Comparison of ENCODE assay signal across 15 cellular contexts in genomic region chr14:76329150-76329881, GRCh38. TPM values are rescaled to one million over a fixed set of nuclear protein-coding genes. Genes with fewer than 3 reads are reported as not detected.
A peak's percentile ranks its signal among the peaks of the same experiment; 100 is the strongest.
DNase-seq lines count a peak whose midpoint lies in the region; ATAC-seq and TF ChIP-seq lines count a peak whose summit lies in the region.
"Had no signal": no experiment of that assay in that cellular context is flagged by ENCODE, and none has a peak within 500 bp of the region (broad histone marks: within the 10 kb centered on the region; RNA-seq: fewer than 3 reads in every experiment).

No MANE protein-coding gene starts in this region.

- H3K4me3 Mint-ChIP-seq in brain: peak overlapping the region; percentile 71 to 77 (median 75)
- H3K4me3 Mint-ChIP-seq: dendritic cell treated with granulocyte-macrophage colony-stimulating factor and Interleukin-4, amounts not matched to agents 40 ng/mL and 50 ng/mL, for 4 days had no signal

- no peak for TF ChIP-seq CTCF in brain (conservative IDR thresholded peaks at IDR 0.05)

- peak; percentile 36 for DNase-seq in ELF-1 (ENCODE audit: low read depth, low spot score)
- peak; percentile 63 for DNase-seq in NCI-H1105 (lab: John Stamatoyannopoulos, UW)
- peak; percentile 23 for DNase-seq in mesendoderm
- no peak for DNase-seq in inferior parietal cortex (ENCODE audit: extremely low spot score)
- no peak for DNase-seq in activated CD4-positive, alpha-beta T cell treated with anti-CD3 and anti-CD28 coated beads for 4 hours
- no peak for DNase-seq in MV-4-11 (lab: John Stamatoyannopoulos, UW)
- DNase-seq: activated CD8-positive, alpha-beta memory T cell treated with anti-CD3 and anti-CD28 coated beads for 24 hours; activated effector memory CD4-positive, alpha-beta T cell treated with Interleukin-2 at 50 U/mL for 16 hours; HCEC 1CT; NCI-H1930; stimulated activated CD4-positive, alpha-beta T cell treated with anti-CD3 and anti-CD28 coated beads, Interleukin-12 subunit alpha, Interleukin-12 subunit beta, amount 100 ng/mL, for 4 hours had no signal

- no peak overlapping the region for H4K8ac ChIP-seq in mesendoderm (ENCODE audit: low read depth, low read length)

- no peaks in the 10 kb centered on the region for H3K9me3 Mint-ChIP-seq in brain
- H3K9me3 Mint-ChIP-seq: dendritic cell treated with granulocyte-macrophage colony-stimulating factor and Interleukin-4, amounts not matched to agents 40 ng/mL and 50 ng/mL, for 4 days had no signal

- no peak overlapping the region for H2BK5ac ChIP-seq in mesendoderm (ENCODE audit: low read length)

- no peak overlapping the region for H4K5ac ChIP-seq in mesendoderm (ENCODE audit: low read length)

- H2BK15ac ChIP-seq in mesendoderm (replicated peaks; ENCODE audit: low read depth): no peak overlapping the region

- no CpG with 5 or more reads among the region's 24 CpGs for WGBS in mesendoderm (ENCODE audit: extremely low coverage, insufficient coverage, low lambda C conversion rate)

- H3K4me1 ChIP-seq in mesendoderm (ENCODE audit: control insufficient read depth, low read depth, low read length): no peaks in the 10 kb centered on the region

- H3K36me3 ChIP-seq in mesendoderm (ENCODE audit: control insufficient read depth, insufficient read depth, low read length): no peaks in the 10 kb centered on the region

- H3K56ac ChIP-seq in mesendoderm (ENCODE audit: low read length): no peak overlapping the region

- no peak overlapping the region for H3K18ac ChIP-seq in mesendoderm (ENCODE audit: low read length)

- H3K27me3 ChIP-seq in mesendoderm (ENCODE audit: insufficient read depth, low read length, poor library complexity): no peaks in the 10 kb centered on the region

- no peak overlapping the region for H3K4me2 ChIP-seq in mesendoderm (ENCODE audit: low read length)

- H3K27ac ChIP-seq in mesendoderm (ENCODE audit: low read depth, low read length): no peak overlapping the region

- no peak overlapping the region for H3K9ac ChIP-seq in mesendoderm (ENCODE audit: low read length)

- peaks cover 23% of the 10 kb centered on the region for H3K4me1 Mint-ChIP-seq in brain

- no peaks in the 10 kb centered on the region for H3K36me3 Mint-ChIP-seq in brain

- ATAC-seq in HG02981 (IDR thresholded peaks at IDR 0.05; ENCODE audit: unreplicated experiment): no peak
- ATAC-seq: SK-N-SH treated with all-trans-retinoic acid at 6 μM for 48 hours had no signal

- H2BK120ac ChIP-seq in mesendoderm (ENCODE audit: low read depth, low read length): no peak overlapping the region

- no peak overlapping the region for H3K4me3 ChIP-seq in mesendoderm (ENCODE audit: low read length)

- H3K23ac ChIP-seq in mesendoderm (ENCODE audit: low read length): no peak overlapping the region

- H3K27ac Mint-ChIP-seq in brain: peak overlapping the region in 4 of 5 experiments; percentile 5 to 85 (median 56)
- H3K27ac Mint-ChIP-seq: dendritic cell treated with granulocyte-macrophage colony-stimulating factor and Interleukin-4, amounts not matched to agents 40 ng/mL and 50 ng/mL, for 4 days had no signal

- no peak overlapping the region for H3K4ac ChIP-seq in mesendoderm (ENCODE audit: low read depth, low read length)

- no peaks in the 10 kb centered on the region for H3K79me1 ChIP-seq in mesendoderm (ENCODE audit: low read length)

- no peak overlapping the region for H2AK5ac ChIP-seq in mesendoderm (ENCODE audit: low read length)

- peaks cover 32% of the 10 kb centered on the region for H3K27me3 Mint-ChIP-seq in brain

- H3K79me2 ChIP-seq in mesendoderm (ENCODE audit: control insufficient read depth, insufficient read depth, low read length): no peaks in the 10 kb centered on the region

RNA-seq across cellular contexts. Expression of gene ESRRB, which starts 46.6 kb away (rescaled TPM):
- polyA plus RNA-seq in brain (ENCODE audit: insufficient read depth, low read depth, low replicate concordance): 0.29 TPM
- 0.04 TPM for polyA plus RNA-seq in mesendoderm (2013, experiment 1 of 2)
- 0.06 TPM for polyA plus RNA-seq in mesendoderm (2013, experiment 2 of 2)

Comparison
In these comparisons a context has a peak if more than half of its experiments do, and no peak if none do; other contexts are left out.
1. DNase-seq: peak in ELF-1 (single experiment), NCI-H1105 (single experiment) and mesendoderm (single experiment); none in inferior parietal cortex (single experiment), activated CD4-positive, alpha-beta T cell treated with anti-CD3 and anti-CD28 coated beads for 4 hours (0 of 2) and MV-4-11 (single experiment).